Comparison of ENCODE assay signal across 18 cellular contexts in the genomic region with DNA sequence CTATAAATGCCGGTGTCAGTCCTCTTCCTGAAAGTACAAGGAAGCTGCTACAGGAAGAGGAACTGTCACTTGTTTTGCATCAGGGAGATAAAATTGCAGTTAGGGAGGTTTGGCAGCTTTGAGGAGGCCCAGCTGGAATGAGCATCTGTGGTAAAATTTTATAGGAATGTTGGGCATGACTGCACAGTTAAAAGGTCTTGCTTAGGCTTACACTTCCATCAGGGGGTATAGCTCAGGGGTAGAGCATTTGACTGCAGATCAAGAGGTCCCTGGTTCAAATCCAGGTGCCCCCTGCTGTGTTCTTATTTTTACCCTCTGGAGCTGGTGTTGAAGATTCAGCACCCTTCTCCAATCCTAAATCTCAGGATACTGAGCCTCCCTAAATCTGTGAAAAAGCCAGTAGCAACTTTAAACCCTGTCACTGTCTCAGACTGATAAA.
DNase-seq lines count a peak whose midpoint lies in the region; ATAC-seq, FAIRE-seq and TF ChIP-seq lines count a peak whose summit lies in the region.
"Had no signal": no experiment of that assay in that cellular context is flagged by ENCODE, and none has a peak within 500 bp of the region (broad histone marks: within the 10 kb centered on the region; RNA-seq: fewer than 3 reads in every experiment).

No MANE protein-coding gene starts in this region.

- peaks cover 7% of the 10 kb centered on the region for H3K9me3 ChIP-seq in mammary epithelial cell (replicated peaks; ENCODE audit: insufficient read depth, low read length)
- peaks cover 1% of the 10 kb centered on the region for H3K9me3 ChIP-seq in trophoblast cell (ENCODE audit: insufficient read depth, low read depth, low read length)

- H3K14ac ChIP-seq in trophoblast cell (ENCODE audit: low read length), result no peak overlapping the region

- H4K20me1 ChIP-seq in mammary epithelial cell (ENCODE audit: insufficient read depth, low read length), result no peaks in the 10 kb centered on the region

- H3K18ac ChIP-seq in trophoblast cell (ENCODE audit: low read length), result no peak overlapping the region

- H3K27me3 ChIP-seq in mammary epithelial cell (ENCODE audit: insufficient read depth, low read length) (no peaks in the 10 kb centered on the region), trophoblast cell (ENCODE audit: insufficient read depth, low read length) (no peaks in the 10 kb centered on the region)
- H3K27me3 ChIP-seq: SJCRH30, transverse colon had no signal

- H2BK5ac ChIP-seq in trophoblast cell (ENCODE audit: low read depth, low read length, poor library complexity), result no peak overlapping the region

- no peak overlapping the region for H4K91ac ChIP-seq in trophoblast cell (ENCODE audit: low read depth, low read length)

- no peaks in the 10 kb centered on the region for H3K36me3 ChIP-seq in mammary epithelial cell (ENCODE audit: insufficient read depth, low read length)
- no peaks in the 10 kb centered on the region for H3K36me3 ChIP-seq in trophoblast cell (ENCODE audit: control insufficient read depth in 1 of 2, insufficient read depth in 2 of 2, low read length in 2 of 2)
- H3K36me3 ChIP-seq: SJCRH30, transverse colon had no signal

- H3K4me2 ChIP-seq in mammary epithelial cell (ENCODE audit: insufficient read depth, low read depth, low read length) (no peak overlapping the region), trophoblast cell (ENCODE audit: low read length) (no peak overlapping the region)

- H3K79me1 ChIP-seq in trophoblast cell (ENCODE audit: low read length), result no peaks in the 10 kb centered on the region

- H3K9ac ChIP-seq in mammary epithelial cell (ENCODE audit: insufficient read depth, low read length) (no peak overlapping the region), trophoblast cell (ENCODE audit: low read length) (no peak overlapping the region)

- H3K4me3 ChIP-seq in LNCaP clone FGC (ENCODE audit: low read depth, low read length) (no peak overlapping the region), mammary epithelial cell (replicated peaks in 1 of 3; ENCODE audit: insufficient read depth in 1 of 3, low read depth in 2 of 3, low read length in 3 of 3) (no peak overlapping the region), trophoblast cell (ENCODE audit: low read depth, low read length) (no peak overlapping the region)
- H3K4me3 ChIP-seq: coronary artery, SJCRH30, transverse colon had no signal

- BruUV-seq in mammary epithelial cell (replicated peaks; lab: Mats Ljungman, UMichigan), result no TSS peak

- H3K79me2 ChIP-seq in mammary epithelial cell (ENCODE audit: insufficient read depth, low read length) (no peaks in the 10 kb centered on the region), trophoblast cell (ENCODE audit: control insufficient read depth, insufficient read depth, low read length, poor library complexity) (no peaks in the 10 kb centered on the region)

- no peak for FAIRE-seq in H54 (lab: Jason Lieb, UNC)

- H3K27ac ChIP-seq in mammary epithelial cell (ENCODE audit: insufficient read depth, low read depth, low read length), result no peak overlapping the region
- no peak overlapping the region for H3K27ac ChIP-seq in trophoblast cell (ENCODE audit: low read depth, low read length)
- H3K27ac ChIP-seq: coronary artery, SJCRH30, transverse colon had no signal

- no peak for TF ChIP-seq POLR2A in H54 (IDR thresholded peaks at IDR 0.05; ENCODE audit: low read depth, low read length)

- H3K4me1 ChIP-seq in mammary epithelial cell (ENCODE audit: insufficient read depth, low read length) (no peaks in the 10 kb centered on the region), trophoblast cell (ENCODE audit: control insufficient read depth in 1 of 2, insufficient read depth in 2 of 2, low read length in 2 of 2) (peaks cover 0 to 2% of the 10 kb centered on the region in 2 experiments)
- H3K4me1 ChIP-seq: transverse colon had no signal

- intact Hi-C loops in mammary epithelial cell (cut with micrococcal nuclease), result loop anchor here (1.0 to 2.0 kb wide), 2 partner anchors 16 to 45 kb away; no protein-coding TSS in a partner anchor

- TF ChIP-seq CTCF in LNCaP clone FGC (IDR thresholded peaks at IDR 0.05; ENCODE audit: control insufficient read depth, extremely low read depth, insufficient read depth) (no peak), mammary epithelial cell (conservative IDR thresholded peaks at IDR 0.05 in 1 of 2, IDR thresholded peaks at IDR 0.05 in 1 of 2; ENCODE audit: extremely low read depth in 1 of 2, insufficient read depth in 1 of 2, low read depth in 1 of 2, low read length in 2 of 2) (no peak)

- H2AK5ac ChIP-seq in trophoblast cell (ENCODE audit: low read length), result no peak overlapping the region

- 42% methylated on average over 1 of the region's 1 CpG for WGBS in mammary epithelial cell (ENCODE audit: low coverage, missing lambda C conversion rate)
- no CpG with 5 or more reads among the region's 1 CpG for WGBS in trophoblast cell (ENCODE audit: extremely low coverage, insufficient coverage, insufficient read length)

- no peak overlapping the region for H2BK120ac ChIP-seq in trophoblast cell (ENCODE audit: insufficient read depth, low read length, poor library complexity)

- no peak overlapping the region for H3K23ac ChIP-seq in trophoblast cell (ENCODE audit: low read length)

- no peak overlapping the region for H4K8ac ChIP-seq in trophoblast cell (ENCODE audit: low read depth, low read length)

- H2AFZ ChIP-seq in mammary epithelial cell (ENCODE audit: low read depth, low read length) (no peak overlapping the region), trophoblast cell (ENCODE audit: insufficient read depth, low read length, poor library complexity) (no peak overlapping the region)

- in situ Hi-C loops in mammary epithelial cell (cut with MboI; ENCODE audit: low sequenced_read_pairs in 2 of 2), result no loop called here

- H4K12ac ChIP-seq in trophoblast cell (ENCODE audit: low read depth, low read length), result no peak overlapping the region

- CTCF ChIA-PET in mammary epithelial cell (lab: Charles Lee; ENCODE audit: low non-redundant PET), result interaction anchor here (0.6 kb wide), 1 partner anchor 48 kb away, joined by 6 read pairs; no protein-coding TSS in a partner anchor

- H2BK12ac ChIP-seq in trophoblast cell (ENCODE audit: low read length), result no peak overlapping the region

- DNase-seq in NCI-H82 (lab: John Stamatoyannopoulos, UW), result peak; percentile 34
- DNase-seq in NCI-H82 treated with DMSO at 0.1 percent for 48 hours (lab: John Stamatoyannopoulos, UW; ENCODE audit: unreplicated experiment), result no peak
- peak; percentile 84 for DNase-seq in LNCaP clone FGC (ENCODE audit: low read depth)
- DNase-seq in mammary epithelial cell, result peak; percentile 40
- peak; percentile 64 to 86 for DNase-seq in trophoblast cell
- no peak for DNase-seq in activated naive CD4-positive, alpha-beta T cell (lab: John Stamatoyannopoulos, UW)
- DNase-seq in H54 (ENCODE audit: insufficient read length, low spot score), result no peak
- DNase-seq: activated CD4-positive, alpha-beta T cell treated with anti-CD3 and anti-CD28 coated beads for 1 hour; activated T-cell treated with anti-CD3 and anti-CD28 coated beads, Interleukin-2, amount 50 U/mL, for 1 hour; amniotic stem cell; DND-41; HCEC 1CT; midbrain; NCI-H1105; transverse colon had no signal

- no peak for ATAC-seq in HG02610 (IDR thresholded peaks at IDR 0.05; ENCODE audit: unreplicated experiment)

- no peak overlapping the region for H3K4ac ChIP-seq in trophoblast cell (ENCODE audit: low read depth, low read length)

- dilution Hi-C loops in mammary epithelial cell (cut with HindIII; ENCODE audit: low sequenced_read_pairs), result no loop called here

Comparison
In these comparisons a context has a peak if more than half of its experiments do, and no peak if none do; other contexts are left out.
1. DNase-seq: peak in NCI-H82 (single experiment), LNCaP clone FGC (single experiment), mammary epithelial cell (single experiment) and trophoblast cell (2 of 2); none in NCI-H82 treated with DMSO at 0.1 percent for 48 hours (single experiment), activated naive CD4-positive, alpha-beta T cell (0 of 4) and H54 (single experiment).